In the genomic region with DNA sequence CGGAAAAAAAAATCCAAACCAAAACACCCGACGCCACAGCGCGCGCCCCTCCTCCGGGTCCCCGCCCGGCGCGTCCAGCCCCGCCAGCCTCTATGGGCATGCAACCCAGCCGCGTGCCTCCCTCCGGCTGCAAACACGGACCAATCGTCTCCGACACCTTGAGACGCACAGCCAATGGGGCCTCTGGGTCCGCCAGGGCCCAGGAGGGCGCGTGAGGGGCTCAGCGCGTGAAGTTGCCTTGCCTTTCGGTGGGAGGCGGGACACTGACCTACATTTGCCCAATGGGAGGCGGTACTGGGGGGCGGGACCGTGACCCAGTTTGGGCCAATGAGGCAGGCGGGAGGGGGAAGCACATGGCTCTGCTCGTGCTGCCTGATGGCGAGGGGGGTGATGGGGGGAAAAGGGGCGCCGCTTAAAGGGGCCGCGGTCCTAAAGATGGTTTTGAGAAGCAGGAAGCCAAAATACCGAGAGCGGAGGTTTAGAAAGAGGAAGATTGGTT, we compare ENCODE assay signal across 8 cellular contexts. TPM values are rescaled to one million over a fixed set of nuclear protein-coding genes. Genes with fewer than 3 reads are reported as not detected.
DNase-seq lines count a peak whose midpoint lies in the region; TF ChIP-seq lines count a peak whose summit lies in the region.

No MANE protein-coding gene starts in this region.

- no peaks in the 10 kb centered on the region for H3K36me3 Mint-ChIP-seq in HFFc6 (ENCODE audit: low read depth)
- H3K36me3 Mint-ChIP-seq in activated naive CD4-positive, alpha-beta T cell treated with anti-CD3 and anti-CD28 coated beads for 36 hours (ENCODE audit: low read depth), result peaks cover 4% of the 10 kb centered on the region

- H3K9me3 Mint-ChIP-seq in HFFc6, result no peaks in the 10 kb centered on the region
- no peaks in the 10 kb centered on the region for H3K9me3 Mint-ChIP-seq in activated naive CD4-positive, alpha-beta T cell treated with anti-CD3 and anti-CD28 coated beads for 36 hours

- TF ChIP-seq CTCF in HFFc6 (IDR thresholded peaks at IDR 0.05) (no peak), neutrophil (IDR thresholded peaks at IDR 0.05) (peak; percentile 22)

- H3K27ac ChIP-seq in neutrophil (peak overlapping the region; percentile 96), substantia nigra (ENCODE audit: low read depth, low read length, poor library complexity, severe bottlenecking) (peak overlapping the region; percentile 99)

- H3K4me3 ChIP-seq in neutrophil (ENCODE audit: low read depth in 1 of 2, low read length in 1 of 2), result peak overlapping the region; percentile 87 to 90

- H3K9me3 ChIP-seq in neutrophil, result no peaks in the 10 kb centered on the region

- peak overlapping the region; percentile 91 for H3K4me3 Mint-ChIP-seq in HFFc6
- peak overlapping the region; percentile 82 for H3K4me3 Mint-ChIP-seq in activated naive CD4-positive, alpha-beta T cell treated with anti-CD3 and anti-CD28 coated beads for 36 hours

- in situ Hi-C loops in SK-MEL-5 (cut with HindIII; ENCODE audit: low pct_unique_long_range_greater_than_20kb, low sequenced_read_pairs), result no loop called here

- H3K36me3 ChIP-seq in neutrophil, result peaks cover 10% of the 10 kb centered on the region

- intact Hi-C loops in activated naive CD4-positive, alpha-beta T cell treated with anti-CD3 and anti-CD28 coated beads for 36 hours (cut with micrococcal nuclease), result loop anchor here (1.0 to 2.0 kb wide), 5 partner anchors 9 to 239 kb away; a partner anchor contains a TSS

- peaks cover 53 to 64% of the 10 kb centered on the region in 2 experiments for H3K4me1 ChIP-seq in neutrophil (ENCODE audit: control insufficient read depth in 1 of 2, insufficient read depth in 1 of 2, low read depth in 1 of 2, low read length in 1 of 2)

- peak overlapping the region; percentile 98 for H3K27ac Mint-ChIP-seq in HFFc6
- peak overlapping the region; percentile 98 for H3K27ac Mint-ChIP-seq in activated naive CD4-positive, alpha-beta T cell treated with anti-CD3 and anti-CD28 coated beads for 36 hours

- H3K27me3 ChIP-seq in neutrophil, result no peaks in the 10 kb centered on the region

- peaks cover 21% of the 10 kb centered on the region for H3K27me3 Mint-ChIP-seq in HFFc6 (ENCODE audit: insufficient read depth)
- H3K27me3 Mint-ChIP-seq in activated naive CD4-positive, alpha-beta T cell treated with anti-CD3 and anti-CD28 coated beads for 36 hours (ENCODE audit: low read depth), result no peaks in the 10 kb centered on the region

- CTCF ChIA-PET in activated naive CD4-positive, alpha-beta T cell treated with anti-CD3 and anti-CD28 coated beads for 36 hours (lab: Charles Lee), result no interaction called here

- DNase-seq in GF-D8 (lab: John Stamatoyannopoulos, UW), result peak; percentile 98
- peak; percentile 97 for DNase-seq in HFFc6
- peak; percentile 100 for DNase-seq in NAMALWA (ENCODE audit: low spot score)
- DNase-seq in SK-MEL-5 (ENCODE audit: low read depth, low spot score), result peak; percentile 99
- DNase-seq in activated naive CD4-positive, alpha-beta T cell treated with anti-CD3 and anti-CD28 coated beads for 36 hours, result peak; percentile 98
- DNase-seq in foreskin melanocyte, result peak; percentile 99
- DNase-seq in substantia nigra (lab: John Stamatoyannopoulos, UW), result peak; percentile 87 to 100 (median 99)

- peaks cover 53% of the 10 kb centered on the region for H3K4me1 Mint-ChIP-seq in HFFc6 (ENCODE audit: low read depth)
- H3K4me1 Mint-ChIP-seq in activated naive CD4-positive, alpha-beta T cell treated with anti-CD3 and anti-CD28 coated beads for 36 hours (ENCODE audit: low read depth), result peaks cover 52% of the 10 kb centered on the region

RNA-seq across cellular contexts. Expression of a gene that starts 0.3 kb away (rescaled TPM):
- 1 to 10 TPM; 3.8 to 5.7 (median 4.4) TPM for total RNA-seq in HFFc6 (2021; fragmentation: NEBNext Ultra II Directional; extraction: Animal tissue kit (Norgen Biotek cat#: 25700))
- 19.9 and 21.3 TPM in 2 replicates for total RNA-seq in SK-MEL-5 (2014; rRNA removed; shearing (Covaris generic))
- polyA plus RNA-seq in SK-MEL-5 (2015; cell fraction: cytosol; rRNA removed), result 8.9 and 10.5 TPM in 2 replicates
- polyA plus RNA-seq in SK-MEL-5 (2015; cell fraction: nucleus; rRNA removed), result 0.92 and 7.4 TPM in 2 replicates
- 1 to 10 TPM; 7.8 to 9.7 TPM for total RNA-seq in activated naive CD4-positive, alpha-beta T cell treated with anti-CD3 and anti-CD28 coated beads for 36 hours

RNA-seq across cellular contexts. Expression of a gene that starts 8.5 kb away (rescaled TPM):
- total RNA-seq in HFFc6 (2021; fragmentation: NEBNext Ultra II Directional; extraction: Animal tissue kit (Norgen Biotek cat#: 25700)), result 1 to 10 TPM in 4 of 6 experiments, under 1 TPM in 2; 0.53 to 2.5 (median 1.4) TPM
- 5.1 and 7.1 TPM in 2 replicates for total RNA-seq in SK-MEL-5 (2014; rRNA removed; shearing (Covaris generic))
- 11.6 and 17.2 TPM in 2 replicates for polyA plus RNA-seq in SK-MEL-5 (2015; cell fraction: cytosol; rRNA removed)
- polyA plus RNA-seq in SK-MEL-5 (2015; cell fraction: nucleus; rRNA removed), result 5.3 and 20.9 TPM in 2 replicates
- total RNA-seq in activated naive CD4-positive, alpha-beta T cell treated with anti-CD3 and anti-CD28 coated beads for 36 hours, result 10 to 100 TPM; 12.0 to 14.9 TPM

RNA-seq across cellular contexts. Expression of a gene that starts 18.2 kb away (rescaled TPM):
- 10 to 100 TPM; 20.1 to 34.0 (median 23.4) TPM for total RNA-seq in HFFc6 (2021; fragmentation: NEBNext Ultra II Directional; extraction: Animal tissue kit (Norgen Biotek cat#: 25700))
- total RNA-seq in SK-MEL-5 (2014; rRNA removed; shearing (Covaris generic)), result 4.8 and 7.3 TPM in 2 replicates
- 25.4 and 28.3 TPM in 2 replicates for polyA plus RNA-seq in SK-MEL-5 (2015; cell fraction: cytosol; rRNA removed)
- 32.7 and 68.0 TPM in 2 replicates for polyA plus RNA-seq in SK-MEL-5 (2015; cell fraction: nucleus; rRNA removed)
- 10 to 100 TPM; 20.1 to 20.6 TPM for total RNA-seq in activated naive CD4-positive, alpha-beta T cell treated with anti-CD3 and anti-CD28 coated beads for 36 hours

RNA-seq across cellular contexts. Expression of a gene that starts 18.5 kb away (rescaled TPM):
- total RNA-seq in HFFc6 (2021; fragmentation: NEBNext Ultra II Directional; extraction: Animal tissue kit (Norgen Biotek cat#: 25700)), result 1,000 to 10,000 TPM; 1,359 to 1,448 (median 1,407) TPM
- 1,626 and 1,782 TPM in 2 replicates for total RNA-seq in SK-MEL-5 (2014; rRNA removed; shearing (Covaris generic))
- polyA plus RNA-seq in SK-MEL-5 (2015; cell fraction: cytosol; rRNA removed), result 1,847 and 2,513 TPM in 2 replicates
- polyA plus RNA-seq in SK-MEL-5 (2015; cell fraction: nucleus; rRNA removed), result 360 and 403 TPM in 2 replicates
- 1,000 to 10,000 TPM; 2,373 to 2,473 TPM for total RNA-seq in activated naive CD4-positive, alpha-beta T cell treated with anti-CD3 and anti-CD28 coated beads for 36 hours

RNA-seq across cellular contexts. Expression of a gene that starts 22.6 kb away (rescaled TPM):
- under 1 TPM; 0.23 to 0.99 (median 0.54) TPM for total RNA-seq in HFFc6 (2021; fragmentation: NEBNext Ultra II Directional; extraction: Animal tissue kit (Norgen Biotek cat#: 25700))
- 0.34 TPM in 1 of 2 replicates, not detected in the other for total RNA-seq in SK-MEL-5 (2014; rRNA removed; shearing (Covaris generic))
- polyA plus RNA-seq in SK-MEL-5 (2015; cell fraction: cytosol; rRNA removed), result not detected in 2 replicates
- polyA plus RNA-seq in SK-MEL-5 (2015; cell fraction: nucleus; rRNA removed), result 0.45 TPM in 1 of 2 replicates, not detected in the other
- 1 to 10 TPM; 2.0 TPM for total RNA-seq in activated naive CD4-positive, alpha-beta T cell treated with anti-CD3 and anti-CD28 coated beads for 36 hours

Comparison
In these comparisons a context has a peak if more than half of its experiments do, and no peak if none do; other contexts are left out.
1. Peak in every context shown above with its lines: DNase-seq, H3K4me3 ChIP-seq and H3K27ac ChIP-seq.